Comparison of ENCODE assay signal across 17 cellular contexts in the genomic region with DNA sequence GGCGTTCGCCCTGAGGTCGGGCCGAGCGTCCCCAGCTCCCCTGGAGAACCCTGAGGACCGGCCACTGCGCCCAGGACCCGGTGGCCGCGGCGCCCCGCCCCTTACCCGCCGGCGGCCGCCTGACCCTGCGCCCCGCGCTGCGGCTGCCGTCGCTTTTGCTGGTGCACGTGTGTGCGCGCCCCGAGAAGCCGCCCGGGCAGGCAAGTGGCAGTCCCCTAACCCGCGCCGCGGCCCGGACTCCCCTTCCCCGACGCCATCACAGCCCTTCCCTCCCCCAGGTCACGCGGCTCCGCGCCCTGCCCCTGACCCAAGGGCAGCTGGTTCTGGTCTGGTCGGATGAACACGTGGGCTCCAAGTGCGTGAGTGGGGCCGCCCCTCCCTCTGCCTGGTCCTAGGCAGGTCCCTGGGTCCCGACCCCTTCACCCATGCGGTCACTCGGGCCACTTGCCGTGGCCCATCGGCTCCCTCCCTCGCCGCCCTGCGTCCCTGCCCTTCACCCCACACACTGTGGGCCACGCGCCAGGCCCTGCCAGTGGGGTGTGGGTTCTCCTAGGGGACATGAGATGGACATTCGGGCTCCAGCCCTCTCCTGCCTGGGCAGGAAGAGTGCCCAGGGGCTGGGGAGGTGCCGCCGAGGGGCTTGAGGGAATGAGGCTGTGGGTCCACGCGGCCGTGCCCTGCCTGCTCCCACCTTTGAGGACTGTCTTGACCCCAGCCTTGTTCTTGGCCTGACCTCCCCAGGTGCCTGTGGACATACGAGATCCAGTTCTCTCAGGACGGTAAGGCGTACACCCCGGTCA. TPM values are rescaled to one million over a fixed set of nuclear protein-coding genes. Genes with fewer than 3 reads are reported as not detected.
DNase-seq lines count a peak whose midpoint lies in the region; ATAC-seq and TF ChIP-seq lines count a peak whose summit lies in the region.
"Had no signal": no experiment of that assay in that cellular context is flagged by ENCODE, and none has a peak within 500 bp of the region (broad histone marks: within the 10 kb centered on the region; RNA-seq: fewer than 3 reads in every experiment).

No MANE protein-coding gene starts in this region.

- H3K4me1 Mint-ChIP-seq in GM23338 (peaks cover 2% of the 10 kb centered on the region; the same call in 1 of the 3 replicates), neural crest cell (peaks cover 4% of the 10 kb centered on the region)

- no peaks in the 10 kb centered on the region for H3K79me2 ChIP-seq in GM23338 (replicated peaks; ENCODE audit: insufficient read depth)

- H3K27ac Mint-ChIP-seq in GM23338 = no peak overlapping the region
- no peak overlapping the region for H3K27ac Mint-ChIP-seq in neural crest cell (ENCODE audit: unreplicated experiment)
- H3K27ac Mint-ChIP-seq: activated CD8-positive, alpha-beta T cell treated with anti-CD3 and anti-CD28 coated beads for 36 hours; CD14-positive monocyte; dendritic cell treated with granulocyte-macrophage colony-stimulating factor and Interleukin-4, amounts not matched to agents 40 ng/mL and 50 ng/mL, for 4 days had no signal

- no peaks in the 10 kb centered on the region for H3K4me1 ChIP-seq in GM23338 (ENCODE audit: insufficient read depth)

- TF ChIP-seq CTCF in GM23338 (conservative IDR thresholded peaks at IDR 0.05; ENCODE audit: low read depth in 2 of 2) (no peak), coronary artery (IDR thresholded peaks at IDR 0.05) (no peak), neural crest cell (conservative IDR thresholded peaks at IDR 0.05) (no peak)

- H3K9me3 Mint-ChIP-seq in GM23338 = peaks cover 7% of the 10 kb centered on the region; the same call in 2 of the 3 replicates
- no peaks in the 10 kb centered on the region for H3K9me3 Mint-ChIP-seq in neural crest cell

- peak overlapping the region; percentile 91; the same call in 1 of the 2 replicates for H2AFZ ChIP-seq in GM23338

- DNase-seq in GM23338 (ENCODE audit: low spot score) = peak; percentile 64
- DNase-seq in coronary artery (ENCODE audit: low spot score) = no peak
- no peak for DNase-seq in neural crest cell (ENCODE audit: low read depth, low spot score)
- no peak for DNase-seq in AG08395 (ENCODE audit: low spot score)
- DNase-seq in NCI-H1694 treated with DMSO at 0.1 percent for 48 hours (lab: John Stamatoyannopoulos, UW) = no peak
- DNase-seq in NCI-H1092 (lab: John Stamatoyannopoulos, UW) = no peak
- DNase-seq: activated CD8-positive, alpha-beta T cell treated with anti-CD3 and anti-CD28 coated beads for 36 hours; activated naive CD4-positive, alpha-beta T cell; NCI-H1417 treated with DMSO at 0.1 percent for 48 hours; NCI-H524; retina; RPMI8226; T1000 had no signal

- no peaks in the 10 kb centered on the region for H3K36me3 Mint-ChIP-seq in GM23338 (ENCODE audit: low read depth)
- peaks cover 3% of the 10 kb centered on the region for H3K36me3 Mint-ChIP-seq in neural crest cell (ENCODE audit: low read depth)

- peak; percentile 34 for ATAC-seq in GM23338
- ATAC-seq: activated CD8-positive, alpha-beta T cell treated with anti-CD3 and anti-CD28 coated beads for 36 hours; SK-N-SH treated with all-trans-retinoic acid at 6 μM for 48 hours had no signal

- H3K4me3 Mint-ChIP-seq in GM23338 = peak overlapping the region; percentile 54
- H3K4me3 Mint-ChIP-seq in neural crest cell = peak overlapping the region; percentile 6
- H3K4me3 Mint-ChIP-seq: activated CD8-positive, alpha-beta T cell treated with anti-CD3 and anti-CD28 coated beads for 36 hours; dendritic cell treated with granulocyte-macrophage colony-stimulating factor and Interleukin-4, amounts not matched to agents 40 ng/mL and 50 ng/mL, for 4 days had no signal

- peaks cover 74% of the 10 kb centered on the region for H3K27me3 Mint-ChIP-seq in GM23338 (ENCODE audit: insufficient read depth, low read depth, poor library complexity)
- H3K27me3 Mint-ChIP-seq in neural crest cell (ENCODE audit: low read depth) = peaks cover 77% of the 10 kb centered on the region

- peaks cover 96% of the 10 kb centered on the region for H3K27me3 ChIP-seq in GM23338 (ENCODE audit: insufficient read depth)

- no peaks in the 10 kb centered on the region for H3K9me2 ChIP-seq in GM23338 (ENCODE audit: insufficient read depth)

- H3K36me3 ChIP-seq in GM23338 (ENCODE audit: insufficient read depth) = no peaks in the 10 kb centered on the region

- H3K4me2 ChIP-seq in GM23338 = peak overlapping the region; percentile 80

- no peaks in the 10 kb centered on the region for H3F3A ChIP-seq in GM23338 (replicated peaks; ENCODE audit: low read depth)

- H3K27ac ChIP-seq in GM23338 (ENCODE audit: low read depth) (no peak overlapping the region), coronary artery (no peak overlapping the region)

- no peaks in the 10 kb centered on the region; the same call in 1 of the 2 replicates for H4K20me1 ChIP-seq in GM23338 (replicated peaks; ENCODE audit: insufficient read depth)

- H3K4me3 ChIP-seq in GM23338 = peak overlapping the region; percentile 57; the same call in 1 of the 2 replicates
- H3K4me3 ChIP-seq in coronary artery = peak overlapping the region; percentile 48

TF ChIP-seq in GM23338, 12 proteins besides CTCF, POLR2A, EP300 and RAD21:
- no peak for TF ChIP-seq POLR2AphosphoS5 (IDR thresholded peaks at IDR 0.05; ENCODE audit: low read depth)
- no peak for TF ChIP-seq STAT1 (IDR thresholded peaks at IDR 0.05; ENCODE audit: unreplicated experiment)
- peak; percentile 41 for TF ChIP-seq EZH2 (IDR thresholded peaks at IDR 0.05; ENCODE audit: low read depth, unreplicated experiment)

RNA-seq across cellular contexts. Expression of gene FGFRL1, which starts 8.0 kb away (rescaled TPM):
- total RNA-seq in GM23338 (2014; rRNA removed; shearing (Covaris generic)) = 28.6 and 35.8 TPM in 2 replicates
- 7.0 and 7.3 TPM in 2 replicates for polyA plus RNA-seq in GM23338 (2016; fragmentation: Nextera tagmentation; extraction: Ambion mirVana)
- 54.9 and 58.8 TPM in 2 replicates for total RNA-seq in neural crest cell

RNA-seq across cellular contexts. Expression of gene SLC26A1, which starts 10.3 kb away (rescaled TPM):
- 0.10 and 0.16 TPM in 2 replicates for total RNA-seq in GM23338 (2014; rRNA removed; shearing (Covaris generic))
- polyA plus RNA-seq in GM23338 (2016; fragmentation: Nextera tagmentation; extraction: Ambion mirVana) = 0.07 and 0.27 TPM in 2 replicates
- total RNA-seq in neural crest cell = 0.27 and 0.84 TPM in 2 replicates
- total RNA-seq: M059J had no signal

RNA-seq across cellular contexts. Expression of gene IDUA, which starts 16.6 kb away (rescaled TPM):
- 0.62 and 6.1 TPM in 2 replicates for total RNA-seq in GM23338 (2014; rRNA removed; shearing (Covaris generic))
- 0.80 and 1.3 TPM in 2 replicates for polyA plus RNA-seq in GM23338 (2016; fragmentation: Nextera tagmentation; extraction: Ambion mirVana)
- 16.4 and 18.0 TPM in 2 replicates for total RNA-seq in neural crest cell

RNA-seq across cellular contexts. Expression of gene DGKQ, which starts 30.1 kb away (rescaled TPM):
- 18.6 and 22.4 TPM in 2 replicates for total RNA-seq in GM23338 (2014; rRNA removed; shearing (Covaris generic))
- polyA plus RNA-seq in GM23338 (2016; fragmentation: Nextera tagmentation; extraction: Ambion mirVana) = 3.4 and 4.0 TPM in 2 replicates
- total RNA-seq in neural crest cell = 15.0 and 15.7 TPM in 2 replicates
